ENCODE assay signal across 8 cellular contexts in the genomic region with DNA sequence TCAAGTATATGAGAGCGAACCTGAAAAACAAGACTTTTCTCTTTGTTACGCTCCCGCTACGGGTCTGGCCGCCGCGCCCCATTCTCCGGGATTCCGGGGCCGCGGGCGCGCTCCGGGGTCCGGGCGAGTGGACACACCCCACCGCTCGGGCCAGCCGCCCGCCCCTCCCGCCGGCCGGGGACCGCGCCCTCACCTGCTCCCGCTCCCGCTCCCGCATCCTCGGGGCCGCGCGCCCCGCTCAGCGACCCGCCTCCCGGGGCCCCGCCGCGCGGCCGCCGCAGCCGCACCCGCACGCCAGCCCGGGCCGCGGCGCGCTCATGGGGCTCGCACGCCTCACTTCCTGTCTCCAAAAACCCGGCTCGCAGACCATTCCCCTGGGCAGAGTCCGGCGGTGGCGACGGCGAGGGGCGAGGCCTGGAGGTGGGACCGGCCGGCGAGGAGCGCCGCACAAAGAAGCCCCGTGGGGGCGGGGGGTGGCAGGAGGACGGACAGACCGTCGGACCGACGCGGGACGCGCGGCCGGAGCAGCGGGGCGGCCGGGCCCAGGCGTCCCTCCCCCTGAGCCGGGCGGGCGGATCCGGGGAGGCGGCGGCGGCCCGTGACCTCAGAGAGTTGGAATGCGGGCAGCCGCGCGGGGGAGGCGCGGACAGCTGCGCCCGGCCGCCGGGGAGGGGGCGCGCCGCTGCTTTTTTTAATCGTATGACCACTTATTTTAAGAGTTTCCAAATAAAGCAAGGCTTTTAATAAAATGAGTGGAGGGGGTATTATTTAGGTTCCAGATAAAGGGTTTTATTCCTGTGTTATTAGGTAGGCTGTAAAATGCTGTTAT.
DNase-seq lines count a peak whose midpoint lies in the region; ATAC-seq lines count a peak whose summit lies in the region.

Gene PTPN21, minus strand, starts transcription at position 550 of the 829 bp plus-strand sequence. CDS start 4,590 bp downstream, outside the sequence.

- H3K9ac ChIP-seq in NT2/D1 (ENCODE audit: insufficient read length, low read depth) (peak within 1 kb of the TSS; percentile 76), rectal smooth muscle tissue (ENCODE audit: low read length) (peak within 1 kb of the TSS; percentile 56)

- ATAC-seq in GM21447 (IDR thresholded peaks at IDR 0.05; ENCODE audit: unreplicated experiment): peak; percentile 48
- no peak for ATAC-seq in HG03025 (IDR thresholded peaks at IDR 0.05; ENCODE audit: low FRiP score, unreplicated experiment)

- H3K4me1 ChIP-seq in NT2/D1 (ENCODE audit: insufficient read depth, insufficient read length): no peaks in the 10 kb centered on the region
- peaks cover 2% of the 10 kb centered on the region; the same call in 1 of the 2 replicates for H3K4me1 ChIP-seq in iPS DF 6.9 (ENCODE audit: control insufficient read depth, insufficient read depth, low read length)
- peaks cover 3% of the 10 kb centered on the region for H3K4me1 ChIP-seq in rectal smooth muscle tissue (ENCODE audit: control insufficient read depth, insufficient read depth, low read length)

- peaks cover 29% of the 10 kb centered on the region for H3K27me3 ChIP-seq in NT2/D1 (ENCODE audit: insufficient read depth, insufficient read length)
- no peaks in the 10 kb centered on the region for H3K27me3 ChIP-seq in iPS DF 6.9 (ENCODE audit: control insufficient read depth, insufficient read depth, low read length)
- no peaks in the 10 kb centered on the region for H3K27me3 ChIP-seq in rectal smooth muscle tissue (ENCODE audit: control insufficient read depth, insufficient read depth, low read length)

- H3K4me3 ChIP-seq in NT2/D1 (ENCODE audit: insufficient read length, low read depth): peak within 1 kb of the TSS; percentile 53
- H3K4me3 ChIP-seq in iPS DF 6.9 (ENCODE audit: low read length): peak within 1 kb of the TSS; percentile 65
- peak within 1 kb of the TSS; percentile 70 for H3K4me3 ChIP-seq in rectal smooth muscle tissue (ENCODE audit: low read length)

- in situ Hi-C loops in T47D (cut with HindIII; ENCODE audit: low pct_unique_long_range_greater_than_20kb, low sequenced_read_pairs): no loop called here

- no CpG with 5 or more reads among the region's 103 CpGs for WGBS in iPS DF 6.9 (ENCODE audit: insufficient coverage, insufficient read length)

- H3K9me3 ChIP-seq in NT2/D1 (ENCODE audit: insufficient read depth, low read length) (no peaks in the 10 kb centered on the region), iPS DF 6.9 (ENCODE audit: control insufficient read depth, insufficient read depth, low read length) (no peaks in the 10 kb centered on the region)

- peaks cover 5% of the 10 kb centered on the region for H3K36me3 ChIP-seq in NT2/D1 (ENCODE audit: insufficient read depth, insufficient read length, low read length)
- no peaks in the 10 kb centered on the region for H3K36me3 ChIP-seq in iPS DF 6.9 (ENCODE audit: control insufficient read depth, insufficient read depth, low read length)
- H3K36me3 ChIP-seq in rectal smooth muscle tissue (ENCODE audit: control insufficient read depth, insufficient read depth, low read length): no peaks in the 10 kb centered on the region

- DNase-seq in D341Med (ENCODE audit: low spot score) (peak; percentile 86), NT2/D1 (ENCODE audit: low read depth, low spot score) (no peak), T47D (ENCODE audit: low read depth in 1 of 2, low spot score in 1 of 2) (peak; percentile 85 to 88), iPS DF 6.9 (ENCODE audit: low read depth, low spot score) (no peak), SKM-1 treated with dmso at 0.1 percent for 144 hours (lab: John Stamatoyannopoulos, UW; ENCODE audit: unreplicated experiment) (no peak)

- H3K27ac ChIP-seq in iPS DF 6.9 (ENCODE audit: low read length) (no peak within 1 kb of the TSS), rectal smooth muscle tissue (ENCODE audit: low read depth, low read length) (peak within 1 kb of the TSS; percentile 82)

Comparison
In these comparisons a context has a peak if more than half of its experiments do, and no peak if none do; other contexts are left out.
1. DNase-seq: peak in D341Med (single experiment) and T47D (2 of 2); none in NT2/D1 (single experiment), iPS DF 6.9 (single experiment) and SKM-1 treated with dmso at 0.1 percent for 144 hours (single experiment).
2. Peak in every context shown above with its lines, with median percentiles within 50 percentile points of each other: H3K4me3 ChIP-seq.